Comparison of ENCODE assay signal across 9 cellular contexts in genomic region chr12:9751204-9752144, GRCh38. TPM values are rescaled to one million over a fixed set of nuclear protein-coding genes. Genes with fewer than 3 reads are reported as not detected.
DNase-seq lines count a peak whose midpoint lies in the region; ATAC-seq and TF ChIP-seq lines count a peak whose summit lies in the region.
"Had no signal": no experiment of that assay in that cellular context is flagged by ENCODE, and none has a peak within 500 bp of the region (broad histone marks: within the 10 kb centered on the region; RNA-seq: fewer than 3 reads in every experiment).

No MANE protein-coding gene starts in this region.

- no peak for ATAC-seq in GM18907 (IDR thresholded peaks at IDR 0.05; ENCODE audit: unreplicated experiment)
- ATAC-seq in GM18909 (IDR thresholded peaks at IDR 0.05; ENCODE audit: poor library complexity, unreplicated experiment): no peak

- TF ChIP-seq CTCF in C4-2B (conservative IDR thresholded peaks at IDR 0.05): peak; percentile 80
- TF ChIP-seq CTCF in mammary epithelial cell (conservative IDR thresholded peaks at IDR 0.05 in 1 of 2, IDR thresholded peaks at IDR 0.05 in 1 of 2; ENCODE audit: extremely low read depth in 1 of 2, insufficient read depth in 1 of 2, low read depth in 1 of 2, low read length in 2 of 2): peak; percentile 45 to 48
- no peak for TF ChIP-seq CTCF in neural cell (IDR thresholded peaks at IDR 0.05; ENCODE audit: poor library complexity, severe bottlenecking)
- TF ChIP-seq CTCF in Calu3 (IDR thresholded peaks at IDR 0.05; ENCODE audit: unreplicated experiment): no peak

- H4K20me1 ChIP-seq in mammary epithelial cell (ENCODE audit: insufficient read depth, low read length) (no peaks in the 10 kb centered on the region), neural cell (ENCODE audit: insufficient read depth) (no peaks in the 10 kb centered on the region)

- CTCF ChIA-PET in mammary epithelial cell (lab: Charles Lee; ENCODE audit: low non-redundant PET) (interaction anchor here (0.7 to 1.1 kb wide), 2 partner anchors 46 to 504 kb away, joined by 4 to 5 read pairs; no protein-coding TSS in a partner anchor), Calu3 (lab: Charles Lee) (interaction anchor here (0.8 to 5.7 kb wide), 6 partner anchors 16 to 62 kb away, joined by 4 to 102 read pairs (median 7); no protein-coding TSS in a partner anchor)

- H3F3A ChIP-seq in neural cell (ENCODE audit: insufficient read depth, low read length, poor library complexity, severe bottlenecking): no peaks in the 10 kb centered on the region

- H3K27me3 ChIP-seq in mammary epithelial cell (ENCODE audit: insufficient read depth, low read length) (no peaks in the 10 kb centered on the region), neural cell (ENCODE audit: insufficient read depth, low read depth, low read length) (no peaks in the 10 kb centered on the region)

- H3K4me3 Mint-ChIP-seq in Calu3 (ENCODE audit: low read depth, unreplicated experiment): no peak overlapping the region

- no peaks in the 10 kb centered on the region for H3K9me3 Mint-ChIP-seq in Calu3 (ENCODE audit: low read depth, unreplicated experiment)

- H3K4me1 ChIP-seq in mammary epithelial cell (ENCODE audit: insufficient read depth, low read length): no peaks in the 10 kb centered on the region

- H3K9me3 ChIP-seq in mammary epithelial cell (replicated peaks; ENCODE audit: insufficient read depth, low read length) (no peaks in the 10 kb centered on the region), neural cell (ENCODE audit: low read length) (no peaks in the 10 kb centered on the region)

- in situ Hi-C loops in mammary epithelial cell (cut with MboI; ENCODE audit: low sequenced_read_pairs in 2 of 2): no loop called here

- intact Hi-C loops in mammary epithelial cell (cut with micrococcal nuclease) (loop anchor here (2.0 kb wide), 1 partner anchor 173 kb away; no protein-coding TSS in a partner anchor), Calu3 (cut with micrococcal nuclease; ENCODE audit: unreplicated experiment) (no loop called here)

- TF ChIP-seq EP300 in neural cell (conservative IDR thresholded peaks at IDR 0.05; ENCODE audit: poor library complexity, severe bottlenecking): no peak

- H3K27ac ChIP-seq in C4-2B (no peak overlapping the region), mammary epithelial cell (ENCODE audit: insufficient read depth, low read depth, low read length) (no peak overlapping the region), neural cell (ENCODE audit: low read length) (peak overlapping the region; percentile 18)

- H3K9me2 ChIP-seq in neural cell (ENCODE audit: insufficient read depth, low read length): no peaks in the 10 kb centered on the region

- H3K4me1 Mint-ChIP-seq in Calu3 (ENCODE audit: low read depth, unreplicated experiment): peaks cover 9% of the 10 kb centered on the region

- DNase-seq in HPDE6-E6E7 (ENCODE audit: extremely low spot score) (peak; percentile 34), SKM-1 treated with dmso at 0.1 percent for 144 hours (lab: John Stamatoyannopoulos, UW; ENCODE audit: unreplicated experiment) (peak; percentile 40), mammary epithelial cell (peak; percentile 11), Calu3 (no peak)

- no peaks in the 10 kb centered on the region for H3K36me3 Mint-ChIP-seq in Calu3 (ENCODE audit: insufficient read depth, unreplicated experiment)

- WGBS in mammary epithelial cell (ENCODE audit: low coverage, missing lambda C conversion rate): 49% methylated on average over 9 of the region's 9 CpGs

- H3K79me2 ChIP-seq in mammary epithelial cell (ENCODE audit: insufficient read depth, low read length): no peaks in the 10 kb centered on the region
- H3K79me2 ChIP-seq in neural cell (replicated peaks; ENCODE audit: insufficient read depth, low read length): no peaks in the 10 kb centered on the region

- H3K4me2 ChIP-seq in mammary epithelial cell (ENCODE audit: insufficient read depth, low read depth, low read length): no peak overlapping the region
- H3K4me2 ChIP-seq in neural cell (ENCODE audit: low read length): no peak overlapping the region

- TF ChIP-seq RAD21 in neural cell (conservative IDR thresholded peaks at IDR 0.05): no peak

- no peak overlapping the region for H3K4me3 ChIP-seq in mammary epithelial cell (replicated peaks in 1 of 3; ENCODE audit: insufficient read depth in 1 of 3, low read depth in 2 of 3, low read length in 3 of 3)
- peak overlapping the region; percentile 0 for H3K4me3 ChIP-seq in neural cell (ENCODE audit: low read length)

- dilution Hi-C loops in mammary epithelial cell (cut with HindIII; ENCODE audit: low sequenced_read_pairs): no loop called here

- H3K27me3 Mint-ChIP-seq in Calu3 (ENCODE audit: unreplicated experiment): no peaks in the 10 kb centered on the region

- H3K36me3 ChIP-seq in mammary epithelial cell (ENCODE audit: insufficient read depth, low read length): no peaks in the 10 kb centered on the region
- H3K36me3 ChIP-seq in neural cell (ENCODE audit: insufficient read depth, low read length): no peaks in the 10 kb centered on the region

- no peak overlapping the region for H3K9ac ChIP-seq in mammary epithelial cell (ENCODE audit: insufficient read depth, low read length)
- no peak overlapping the region for H3K9ac ChIP-seq in neural cell (ENCODE audit: low read length)

- no TSS peak for BruUV-seq in mammary epithelial cell (replicated peaks; lab: Mats Ljungman, UMichigan)
- no TSS peak for BruUV-seq in Calu3 (replicated peaks; lab: Mats Ljungman, UMichigan)

- no peak overlapping the region for H3K27ac Mint-ChIP-seq in Calu3 (ENCODE audit: unreplicated experiment)

- H2AFZ ChIP-seq in mammary epithelial cell (ENCODE audit: low read depth, low read length) (no peak overlapping the region), neural cell (ENCODE audit: low read depth, low read length) (no peak overlapping the region)

TF ChIP-seq in neural cell, 6 proteins besides CTCF, POLR2A, EP300 and RAD21:
- TF ChIP-seq EZH2 (IDR thresholded peaks at IDR 0.05; ENCODE audit: borderline replicate concordance, insufficient read depth, low read length, poor library complexity, severe bottlenecking): no peak
- peak; percentile 23 for TF ChIP-seq REST (IDR thresholded peaks at IDR 0.05; ENCODE audit: borderline replicate concordance)

RNA-seq across cellular contexts. Expression of gene CD69, which starts 9.2 kb away (rescaled TPM):
- total RNA-seq in mammary epithelial cell (not detected), Calu3 (2022) (1.7 and 2.6 TPM in 2 replicates)
- polyA plus RNA-seq in mammary epithelial cell (not detected), neural cell (0.70 and 0.72 TPM in 2 replicates)
- polyA minus RNA-seq in mammary epithelial cell (not detected), neural cell (1.7 and 2.4 TPM in 2 replicates)

RNA-seq across cellular contexts. Expression of gene CLECL1, which starts 18.6 kb away (rescaled TPM):
- not detected for total RNA-seq in mammary epithelial cell
- polyA plus RNA-seq in mammary epithelial cell: not detected
- not detected for polyA minus RNA-seq in mammary epithelial cell
- not detected in 2 replicates for polyA plus RNA-seq in neural cell
- not detected in 2 replicates for polyA minus RNA-seq in neural cell
- not detected in 2 replicates for total RNA-seq in Calu3 (2022)
- total RNA-seq: glomerular endothelial cell had no signal

Comparison
In these comparisons a context has a peak if more than half of its experiments do, and no peak if none do; other contexts are left out.
1. CTCF ChIP-seq: peak in C4-2B (single experiment) and mammary epithelial cell (2 of 2); none in neural cell (single experiment) and Calu3 (single experiment).